Comparison of ENCODE assay signal across 11 cellular contexts in genomic region chr5:89613222-89613956, GRCh38.
DNase-seq lines count a peak whose midpoint lies in the region; ATAC-seq lines count a peak whose summit lies in the region.
"Had no signal": no experiment of that assay in that cellular context is flagged by ENCODE, and none has a peak within 500 bp of the region (broad histone marks: within the 10 kb centered on the region; RNA-seq: fewer than 3 reads in every experiment).

No MANE protein-coding gene starts in this region.

- ATAC-seq in GM19324 (IDR thresholded peaks at IDR 0.05; ENCODE audit: low FRiP score, unreplicated experiment) (peak; percentile 87), HG02798 (IDR thresholded peaks at IDR 0.05; ENCODE audit: poor library complexity, unreplicated experiment) (peak; percentile 95)
- no peak for ATAC-seq in effector memory CD8-positive, alpha-beta T cell (replicated peaks)
- ATAC-seq: K562 had no signal

- intact Hi-C loops in activated naive CD4-positive, alpha-beta T cell treated with anti-CD3 and anti-CD28 coated beads for 36 hours (cut with micrococcal nuclease): no loop called here

- H3K9me3 Mint-ChIP-seq in effector memory CD8-positive, alpha-beta T cell: no peaks in the 10 kb centered on the region
- peaks cover 5% of the 10 kb centered on the region for H3K9me3 Mint-ChIP-seq in activated naive CD4-positive, alpha-beta T cell treated with anti-CD3 and anti-CD28 coated beads for 36 hours

- no peaks in the 10 kb centered on the region for H3K4me1 Mint-ChIP-seq in effector memory CD8-positive, alpha-beta T cell (ENCODE audit: low read depth in 2 of 2)
- H3K4me1 Mint-ChIP-seq in activated naive CD4-positive, alpha-beta T cell treated with anti-CD3 and anti-CD28 coated beads for 36 hours (ENCODE audit: low read depth): no peaks in the 10 kb centered on the region
- H3K4me1 Mint-ChIP-seq: memory B cell had no signal

- DNase-seq in AG20443 (ENCODE audit: low spot score) (peak; percentile 6), HT1080 (ENCODE audit: low read depth) (peak; percentile 57), GF-D8 (lab: John Stamatoyannopoulos, UW) (no peak), foreskin melanocyte (no peak)
- DNase-seq in effector memory CD8-positive, alpha-beta T cell: no peak
- DNase-seq in activated naive CD4-positive, alpha-beta T cell treated with anti-CD3 and anti-CD28 coated beads for 36 hours: no peak
- DNase-seq: aorta had no signal

- H3K27me3 Mint-ChIP-seq in effector memory CD8-positive, alpha-beta T cell: no peaks in the 10 kb centered on the region
- H3K27me3 Mint-ChIP-seq in activated naive CD4-positive, alpha-beta T cell treated with anti-CD3 and anti-CD28 coated beads for 36 hours (ENCODE audit: low read depth): no peaks in the 10 kb centered on the region
- H3K27me3 Mint-ChIP-seq: memory B cell had no signal

- H3K27ac Mint-ChIP-seq in effector memory CD8-positive, alpha-beta T cell: no peak overlapping the region
- no peak overlapping the region for H3K27ac Mint-ChIP-seq in activated naive CD4-positive, alpha-beta T cell treated with anti-CD3 and anti-CD28 coated beads for 36 hours
- H3K27ac Mint-ChIP-seq: memory B cell had no signal

- CTCF ChIA-PET in activated naive CD4-positive, alpha-beta T cell treated with anti-CD3 and anti-CD28 coated beads for 36 hours (lab: Charles Lee): interaction anchor here (0.6 kb wide), 1 partner anchor 580 kb away, joined by 6 read pairs; no protein-coding TSS in a partner anchor

- H3K36me3 Mint-ChIP-seq in effector memory CD8-positive, alpha-beta T cell (ENCODE audit: insufficient read depth): no peaks in the 10 kb centered on the region
- no peaks in the 10 kb centered on the region for H3K36me3 Mint-ChIP-seq in activated naive CD4-positive, alpha-beta T cell treated with anti-CD3 and anti-CD28 coated beads for 36 hours (ENCODE audit: low read depth)
- H3K36me3 Mint-ChIP-seq: memory B cell had no signal

- H3K4me3 Mint-ChIP-seq in effector memory CD8-positive, alpha-beta T cell: no peak overlapping the region
- no peak overlapping the region for H3K4me3 Mint-ChIP-seq in activated naive CD4-positive, alpha-beta T cell treated with anti-CD3 and anti-CD28 coated beads for 36 hours
- H3K4me3 Mint-ChIP-seq: memory B cell had no signal

Comparison
In these comparisons a context has a peak if more than half of its experiments do, and no peak if none do; other contexts are left out.
1. DNase-seq: peak in AG20443 (single experiment) and HT1080 (single experiment); none in GF-D8 (single experiment), effector memory CD8-positive, alpha-beta T cell (0 of 3), foreskin melanocyte (single experiment) and activated naive CD4-positive, alpha-beta T cell treated with anti-CD3 and anti-CD28 coated beads for 36 hours (single experiment).